Comparison of ENCODE assay signal across 8 cellular contexts in the genomic region with DNA sequence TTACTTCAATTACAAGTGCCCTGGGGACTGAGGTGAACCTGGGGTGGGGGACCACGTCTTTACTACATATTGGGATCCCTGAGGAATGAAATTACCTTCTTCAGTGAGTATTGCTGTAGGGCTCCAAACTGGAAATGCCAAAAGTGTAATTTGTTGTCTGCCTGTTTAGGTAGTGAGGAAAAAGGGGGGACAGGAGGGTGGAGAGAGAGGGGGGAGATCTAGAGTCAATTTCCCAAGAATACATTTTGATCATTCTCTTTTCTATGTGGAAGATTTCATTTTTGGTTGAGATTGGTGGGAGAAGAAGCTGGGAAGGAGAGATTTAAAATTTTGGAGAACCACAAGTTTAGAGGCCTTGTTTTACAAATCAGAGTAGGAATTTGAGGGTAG.
A peak's percentile ranks its signal among the peaks of the same experiment; 100 is the strongest.
DNase-seq lines count a peak whose midpoint lies in the region; ATAC-seq and TF ChIP-seq lines count a peak whose summit lies in the region.

No MANE protein-coding gene starts in this region.

- no peaks in the 10 kb centered on the region for H4K20me1 ChIP-seq in mammary epithelial cell (ENCODE audit: insufficient read depth, low read length)

- intact Hi-C loops in left cardiac atrium (cut with DNase I) (no loop called here), mammary epithelial cell (cut with micrococcal nuclease) (no loop called here), mucosa of descending colon (cut with DNase I, micrococcal nuclease) (no loop called here), uterus (cut with DNase I; ENCODE audit: low total_unique reads) (no loop called here)

- TF ChIP-seq CTCF in right atrium auricular region (IDR thresholded peaks at IDR 0.05) (no peak), mammary epithelial cell (conservative IDR thresholded peaks at IDR 0.05 in 1 of 2, IDR thresholded peaks at IDR 0.05 in 1 of 2; ENCODE audit: extremely low read depth in 1 of 2, insufficient read depth in 1 of 2, low read depth in 1 of 2, low read length in 2 of 2) (no peak), mucosa of descending colon (IDR thresholded peaks at IDR 0.05) (no peak), uterus (IDR thresholded peaks at IDR 0.05) (no peak)

- in situ Hi-C loops in mammary epithelial cell (cut with MboI; ENCODE audit: low sequenced_read_pairs in 2 of 2), result no loop called here

- ATAC-seq in left cardiac atrium (no peak), mucosa of descending colon (no peak), HG03039 (IDR thresholded peaks at IDR 0.05; ENCODE audit: unreplicated experiment) (no peak)

- H3K27ac ChIP-seq in right atrium auricular region (peak overlapping the region; percentile 82 to 88), mammary epithelial cell (ENCODE audit: insufficient read depth, low read depth, low read length) (peak overlapping the region; percentile 97), uterus (peak overlapping the region; percentile 91 to 92)

- H3K4me3 ChIP-seq in right atrium auricular region, result peak overlapping the region in 1 of 2 donors; percentile 52
- peak overlapping the region in 2 of 3 experiments; percentile 75 to 87 for H3K4me3 ChIP-seq in mammary epithelial cell (replicated peaks in 1 of 3; ENCODE audit: insufficient read depth in 1 of 3, low read depth in 2 of 3, low read length in 3 of 3)
- H3K4me3 ChIP-seq in mucosa of descending colon, result peak overlapping the region; percentile 57
- H3K4me3 ChIP-seq in uterus, result peak overlapping the region in 1 of 2 donors; percentile 54

- DNase-seq in right atrium auricular region (ENCODE audit: low spot score) (no peak), left cardiac atrium (no peak), mammary epithelial cell (no peak), mucosa of descending colon (no peak), uterus (no peak), OCI-M1 (lab: John Stamatoyannopoulos, UW) (no peak), A172 (ENCODE audit: low spot score) (no peak)

- peaks cover 0 to 83% of the 10 kb centered on the region in 2 donors for H3K4me1 ChIP-seq in right atrium auricular region
- H3K4me1 ChIP-seq in mammary epithelial cell (ENCODE audit: insufficient read depth, low read length), result peaks cover 41% of the 10 kb centered on the region
- H3K4me1 ChIP-seq in mucosa of descending colon (ENCODE audit: low read depth), result peaks cover 21% of the 10 kb centered on the region
- H3K4me1 ChIP-seq in uterus, result peaks cover 11 to 23% of the 10 kb centered on the region in 2 donors

- TF ChIP-seq POLR2A in uterus (IDR thresholded peaks at IDR 0.05), result no peak

- H3K36me3 ChIP-seq in right atrium auricular region (peaks cover 3% of the 10 kb centered on the region), mammary epithelial cell (ENCODE audit: insufficient read depth, low read length) (no peaks in the 10 kb centered on the region), mucosa of descending colon (ENCODE audit: low read depth) (no peaks in the 10 kb centered on the region), uterus (no peaks in the 10 kb centered on the region)

- no TSS peak for BruUV-seq in mammary epithelial cell (replicated peaks; lab: Mats Ljungman, UMichigan)

- H3K9me3 ChIP-seq in right atrium auricular region (no peaks in the 10 kb centered on the region), mammary epithelial cell (replicated peaks; ENCODE audit: insufficient read depth, low read length) (no peaks in the 10 kb centered on the region), mucosa of descending colon (no peaks in the 10 kb centered on the region), uterus (no peaks in the 10 kb centered on the region)

- peaks cover 50% of the 10 kb centered on the region for H3K79me2 ChIP-seq in mammary epithelial cell (ENCODE audit: insufficient read depth, low read length)

- peak overlapping the region; percentile 97 for H3K9ac ChIP-seq in mammary epithelial cell (ENCODE audit: insufficient read depth, low read length)

- no peaks in the 10 kb centered on the region for H3K27me3 ChIP-seq in right atrium auricular region
- H3K27me3 ChIP-seq in mammary epithelial cell (ENCODE audit: insufficient read depth, low read length), result no peaks in the 10 kb centered on the region
- H3K27me3 ChIP-seq in uterus, result no peaks in the 10 kb centered on the region

- peak overlapping the region; percentile 85 for H2AFZ ChIP-seq in mammary epithelial cell (ENCODE audit: low read depth, low read length)

- peak overlapping the region; percentile 87 for H3K4me2 ChIP-seq in mammary epithelial cell (ENCODE audit: insufficient read depth, low read depth, low read length)

- CTCF ChIA-PET in mammary epithelial cell (lab: Charles Lee; ENCODE audit: low non-redundant PET), result no interaction called here

- WGBS in mammary epithelial cell (ENCODE audit: low coverage, missing lambda C conversion rate), result 83% methylated on average over 1 of the region's 1 CpG

- dilution Hi-C loops in mammary epithelial cell (cut with HindIII; ENCODE audit: low sequenced_read_pairs), result no loop called here
